Comparison of ENCODE assay signal across 8 cellular contexts in the genomic region with DNA sequence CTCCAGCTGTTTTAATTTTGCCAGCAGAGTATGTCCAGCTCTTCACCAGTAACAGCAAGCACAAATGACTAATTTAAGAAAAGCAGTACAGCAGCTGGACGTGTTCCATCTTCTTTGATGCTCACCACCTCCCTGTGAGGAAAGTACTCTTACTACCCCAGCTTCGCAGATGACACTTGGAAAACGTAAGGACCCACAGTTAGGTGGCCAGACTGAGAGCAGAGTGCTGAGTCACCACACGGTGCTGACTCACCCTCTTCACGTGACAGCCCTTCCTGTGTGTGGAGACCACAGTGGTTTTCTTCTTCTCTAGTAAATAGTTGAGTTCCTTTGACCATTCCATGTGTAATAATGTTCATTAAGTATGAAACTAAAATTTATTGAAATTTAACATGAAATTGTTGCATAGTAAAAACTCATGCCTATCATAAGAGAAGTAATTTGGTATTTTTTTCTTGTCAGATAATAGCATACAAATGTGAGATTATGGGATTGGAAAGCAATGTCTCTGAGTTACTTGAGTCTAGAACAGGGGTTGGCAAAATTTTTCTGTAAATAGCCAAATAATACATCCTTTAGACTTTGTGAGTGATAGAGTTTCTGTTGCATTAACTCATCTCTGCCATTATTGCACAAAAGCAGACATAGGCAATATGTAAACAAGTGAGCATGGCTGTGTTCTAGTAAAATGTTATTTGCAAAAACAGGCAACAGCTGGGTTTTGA.
A peak's percentile ranks its signal among the peaks of the same experiment; 100 is the strongest.
DNase-seq lines count a peak whose midpoint lies in the region; ATAC-seq and TF ChIP-seq lines count a peak whose summit lies in the region.

No MANE protein-coding gene starts in this region.

- H3K36me3 ChIP-seq in endodermal cell (ENCODE audit: control insufficient read depth, insufficient read depth, low read length), result no peaks in the 10 kb centered on the region

- no peak overlapping the region for H3K4me3 ChIP-seq in endodermal cell (ENCODE audit: low read length)

- peaks cover 2% of the 10 kb centered on the region for H3K36me3 Mint-ChIP-seq in activated CD4-positive, alpha-beta memory T cell treated with anti-CD3 and anti-CD28 coated beads, Interleukin-2, amount 10 ng/mL, durations not matched to agents 7 days and 5 days (ENCODE audit: low read depth)
- H3K36me3 Mint-ChIP-seq in endodermal cell (ENCODE audit: low read depth), result no peaks in the 10 kb centered on the region

- H3K27me3 ChIP-seq in endodermal cell (ENCODE audit: control insufficient read depth, insufficient read depth, low read length, poor library complexity, severe bottlenecking), result no peaks in the 10 kb centered on the region

- H3K9me3 Mint-ChIP-seq in activated CD4-positive, alpha-beta memory T cell treated with anti-CD3 and anti-CD28 coated beads, Interleukin-2, amount 10 ng/mL, durations not matched to agents 7 days and 5 days, result no peaks in the 10 kb centered on the region
- H3K9me3 Mint-ChIP-seq in endodermal cell, result no peaks in the 10 kb centered on the region

- no peak overlapping the region for H3K27ac ChIP-seq in endodermal cell (ENCODE audit: low read depth, low read length)

- peak overlapping the region; percentile 61 for H3K27ac Mint-ChIP-seq in activated CD4-positive, alpha-beta memory T cell treated with anti-CD3 and anti-CD28 coated beads, Interleukin-2, amount 10 ng/mL, durations not matched to agents 7 days and 5 days
- peak overlapping the region; percentile 83 for H3K27ac Mint-ChIP-seq in endodermal cell

- peak overlapping the region; percentile 5 for H3K4me3 Mint-ChIP-seq in activated CD4-positive, alpha-beta memory T cell treated with anti-CD3 and anti-CD28 coated beads, Interleukin-2, amount 10 ng/mL, durations not matched to agents 7 days and 5 days
- no peak overlapping the region for H3K4me3 Mint-ChIP-seq in endodermal cell

- DNase-seq in AG08396 (ENCODE audit: low spot score) (peak; percentile 86), NCI-H69 (lab: John Stamatoyannopoulos, UW) (peak; percentile 90), endodermal cell (peak; percentile 86), middle frontal gyrus (ENCODE audit: extremely low spot score, low spot score) (peak; percentile 17)
- DNase-seq in activated CD4-positive, alpha-beta memory T cell treated with anti-CD3 and anti-CD28 coated beads, Interleukin-2, amount 10 ng/mL, durations not matched to agents 7 days and 5 days, result peak; percentile 84
- peak; percentile 62 for DNase-seq in stimulated activated CD8-positive, alpha-beta memory T cell treated with anti-CD3 and anti-CD28 coated beads, Interleukin-4, amount 100 ng/mL, for 24 hours (ENCODE audit: low read depth)

- H3K4me1 Mint-ChIP-seq in activated CD4-positive, alpha-beta memory T cell treated with anti-CD3 and anti-CD28 coated beads, Interleukin-2, amount 10 ng/mL, durations not matched to agents 7 days and 5 days, result peaks cover 43% of the 10 kb centered on the region
- H3K4me1 Mint-ChIP-seq in endodermal cell, result peaks cover 27% of the 10 kb centered on the region

- no peak for TF ChIP-seq CTCF in endodermal cell (conservative IDR thresholded peaks at IDR 0.05)

- CTCF ChIA-PET in activated CD4-positive, alpha-beta memory T cell treated with anti-CD3 and anti-CD28 coated beads, Interleukin-2, amount 10 ng/mL, durations not matched to agents 7 days and 5 days (lab: Charles Lee), result interaction anchor here (1.0 to 1.2 kb wide), 2 partner anchors 78 to 82 kb away, joined by 3 to 4 read pairs; a partner anchor contains a TSS

- WGBS in endodermal cell (ENCODE audit: insufficient coverage in 1 of 2, insufficient read length in 1 of 2), 2 experiments, result 38 to 59% methylated on average over 4 to 5 of the region's 5 CpGs

- H3K27me3 Mint-ChIP-seq in activated CD4-positive, alpha-beta memory T cell treated with anti-CD3 and anti-CD28 coated beads, Interleukin-2, amount 10 ng/mL, durations not matched to agents 7 days and 5 days, result no peaks in the 10 kb centered on the region
- H3K27me3 Mint-ChIP-seq in endodermal cell (ENCODE audit: insufficient read depth), result no peaks in the 10 kb centered on the region

- no peak overlapping the region for H3K9ac ChIP-seq in endodermal cell (ENCODE audit: extremely low read depth, low read length, poor library complexity, severe bottlenecking)

- H3K9me3 ChIP-seq in endodermal cell (ENCODE audit: control insufficient read depth, low read length), result no peaks in the 10 kb centered on the region

- ATAC-seq in GM18870 (IDR thresholded peaks at IDR 0.05; ENCODE audit: unreplicated experiment), result peak; percentile 96
- peak; percentile 98 for ATAC-seq in HG03095 (IDR thresholded peaks at IDR 0.05; ENCODE audit: unreplicated experiment)

- POLR2A ChIA-PET in activated CD4-positive, alpha-beta memory T cell treated with anti-CD3 and anti-CD28 coated beads, Interleukin-2, amount 10 ng/mL, durations not matched to agents 7 days and 5 days (lab: Charles Lee), result interaction anchor here (0.9 to 3.4 kb wide), 4 partner anchors 16 to 87 kb away, joined by 3 to 18 read pairs (median 4); a partner anchor contains a TSS

- H3K4me1 ChIP-seq in endodermal cell (ENCODE audit: control insufficient read depth, insufficient read depth, low read length), result peaks cover 2% of the 10 kb centered on the region

Comparison
In these comparisons a context has a peak if more than half of its experiments do, and no peak if none do; other contexts are left out.
1. DNase-seq: peak in every context shown above with its lines; median percentile 90 in NCI-H69; 86 in AG08396; 86 in endodermal cell; 84 in activated CD4-positive, alpha-beta memory T cell treated with anti-CD3 and anti-CD28 coated beads, Interleukin-2, amount 10 ng/mL, durations not matched to agents 7 days and 5 days; 62 in stimulated activated CD8-positive, alpha-beta memory T cell treated with anti-CD3 and anti-CD28 coated beads, Interleukin-4, amount 100 ng/mL, for 24 hours; 17 in middle frontal gyrus.